In genomic region chr6:158730175-158730907, GRCh38 we compare ENCODE assay signal across 19 cellular contexts.
DNase-seq lines count a peak whose midpoint lies in the region; ATAC-seq, FAIRE-seq and TF ChIP-seq lines count a peak whose summit lies in the region.
"Had no signal": no experiment of that assay in that cellular context is flagged by ENCODE, and none has a peak within 500 bp of the region (broad histone marks: within the 10 kb centered on the region; RNA-seq: fewer than 3 reads in every experiment).

No MANE protein-coding gene starts in this region.

- no peak for FAIRE-seq in A549 (lab: Jason Lieb, UNC)
- FAIRE-seq: D721Med had no signal

- intact Hi-C loops in Right ventricle myocardium inferior (cut with DNase I): no loop called here

- H3K4ac ChIP-seq in H9 (ENCODE audit: low read depth, low read length): no peak overlapping the region
- no peak overlapping the region for H3K4ac ChIP-seq in mesendoderm (ENCODE audit: low read depth, low read length)

- H3K36me3 ChIP-seq in mesendoderm (ENCODE audit: control insufficient read depth, insufficient read depth, low read length): no peaks in the 10 kb centered on the region

- peaks cover 10% of the 10 kb centered on the region for H3K9me3 ChIP-seq in A549
- no peaks in the 10 kb centered on the region for H3K9me3 ChIP-seq in H9 (ENCODE audit: control insufficient read depth, low read depth, low read length)
- H3K9me3 ChIP-seq: SJCRH30 had no signal

- H3K56ac ChIP-seq in H9 (ENCODE audit: insufficient read length, low read depth, low read length): no peak overlapping the region
- no peak overlapping the region for H3K56ac ChIP-seq in mesendoderm (ENCODE audit: low read length)

- WGBS in A549 (ENCODE audit: missing lambda C conversion rate): 63% methylated on average over 20 of the region's 24 CpGs
- WGBS in H9 (ENCODE audit: extremely low coverage, insufficient read length, low lambda C conversion rate): no CpG with 5 or more reads among the region's 24 CpGs
- WGBS in mesendoderm (ENCODE audit: extremely low coverage, insufficient coverage, low lambda C conversion rate): no CpG with 5 or more reads among the region's 24 CpGs

- no peaks in the 10 kb centered on the region for H3K23me2 ChIP-seq in H9 (ENCODE audit: insufficient read length, low read depth, low read length, poor library complexity, severe bottlenecking)

- no peak overlapping the region for H2BK12ac ChIP-seq in H9 (ENCODE audit: insufficient read length, low read depth, low read length)

- no peak overlapping the region for H2AFZ ChIP-seq in H9 (ENCODE audit: low read length)

- DNase-seq in A549 (ENCODE audit: low read depth in 1 of 2, low spot score in 1 of 2) (peak in 1 of 2 experiments; percentile 64), H9 (peak; percentile 97), ecto neural progenitor cell (ENCODE audit: low spot score) (peak; percentile 65), mesendoderm (peak; percentile 63), G401 (ENCODE audit: low spot score) (no peak), coronary artery (ENCODE audit: low spot score) (no peak), Right ventricle myocardium inferior (ENCODE audit: missing footprints) (no peak)
- DNase-seq: ACHN; CD4-positive, CD25-positive, alpha-beta regulatory T cell; DMS79 treated with DMSO at 0.1 percent for 48 hours; GF-D8; GOT3; NCI-H2227 treated with DMSO at 0.1 percent for 48 hours; NCI-H526; RPMI8226; SJCRH30 had no signal

- no peak overlapping the region for H4K91ac ChIP-seq in H9 (ENCODE audit: insufficient read length, low read depth, low read length)

- TF ChIP-seq EP300 in A549 (IDR thresholded peaks at IDR 0.05): peak in 1 of 2 experiments; percentile 31; a peak in 1 of 5 replicates

- no peak overlapping the region for H4K8ac ChIP-seq in H9 (replicated peaks; ENCODE audit: insufficient read length, low read depth, low read length)
- no peak overlapping the region for H4K8ac ChIP-seq in mesendoderm (ENCODE audit: low read depth, low read length)

- H2BK15ac ChIP-seq in H9 (ENCODE audit: low read depth, low read length) (no peak overlapping the region), mesendoderm (replicated peaks; ENCODE audit: low read depth) (no peak overlapping the region)

- H2AK5ac ChIP-seq in H9 (ENCODE audit: insufficient read length, low read length) (no peak overlapping the region), mesendoderm (ENCODE audit: low read length) (no peak overlapping the region)

- POLR2A ChIA-PET in A549 (lab: Yijun Ruan, JAX): no interaction called here

- peaks cover 2% of the 10 kb centered on the region; the same call in 1 of the 2 replicates for H3K27me3 Mint-ChIP-seq in H9 (ENCODE audit: low read depth)
- H3K27me3 Mint-ChIP-seq: CD4-positive, CD25-positive, alpha-beta regulatory T cell; IgD-negative memory B cell had no signal

- no peak overlapping the region for H2BK120ac ChIP-seq in H9 (ENCODE audit: low read depth, low read length, poor library complexity, severe bottlenecking)
- H2BK120ac ChIP-seq in mesendoderm (ENCODE audit: low read depth, low read length): no peak overlapping the region

- no peak overlapping the region for H3K4me3 ChIP-seq in A549
- H3K4me3 ChIP-seq in mesendoderm (ENCODE audit: low read length): no peak overlapping the region
- H3K4me3 ChIP-seq in coronary artery: no peak overlapping the region
- H3K4me3 ChIP-seq: SJCRH30 had no signal

- CTCF ChIA-PET in A549 (lab: Yijun Ruan, JAX): interaction anchor here (1.3 to 1.4 kb wide), 2 partner anchors 8 to 12 kb away, joined by 4 to 5 read pairs; no protein-coding TSS in a partner anchor

- no peak overlapping the region for H2BK20ac ChIP-seq in H9 (ENCODE audit: low read depth, low read length, poor library complexity, severe bottlenecking)

- in situ Hi-C loops in G401 (cut with HindIII; ENCODE audit: low sequenced_read_pairs): no loop called here

- H3K18ac ChIP-seq in H9 (ENCODE audit: insufficient read length, low read depth, low read length) (no peak overlapping the region), mesendoderm (ENCODE audit: low read length) (no peak overlapping the region)

- peaks cover 8 to 14% of the 10 kb centered on the region in 2 experiments; a peak in 3 of 5 replicates for H3K9me3 Mint-ChIP-seq in H9

- ATAC-seq in A549 (peak; percentile 74 to 85), HG02870 (IDR thresholded peaks at IDR 0.05; ENCODE audit: unreplicated experiment) (no peak), Right ventricle myocardium inferior (no peak)

- no peak for TF ChIP-seq POLR2A in A549 (IDR thresholded peaks at IDR 0.05; ENCODE audit: low read length)

- 0 out of 4 replicates have a peak, but pooled peaks cover 2% of the 10 kb centered on the region in 2 experiments for H3K4me1 Mint-ChIP-seq in H9

- TF ChIP-seq CTCF in A549 (IDR thresholded peaks at IDR 0.05): no peak
- TF ChIP-seq CTCF in H9 (conservative IDR thresholded peaks at IDR 0.05): peak; percentile 36; the same call in 2 of the 3 replicates
- no peak for TF ChIP-seq CTCF in coronary artery (IDR thresholded peaks at IDR 0.05)

- H4K20me1 ChIP-seq in H9 (ENCODE audit: control insufficient read depth, insufficient read depth, insufficient read length): no peaks in the 10 kb centered on the region

- H3K27ac Mint-ChIP-seq in H9: peak overlapping the region; percentile 18 to 93 (median 50); a peak in 5 of 7 replicates
- H3K27ac Mint-ChIP-seq: CD4-positive, CD25-positive, alpha-beta regulatory T cell; IgD-negative memory B cell had no signal

- no peak overlapping the region for H3K14ac ChIP-seq in H9 (ENCODE audit: insufficient read depth, low read length)

- TF ChIP-seq RAD21 in A549 (conservative IDR thresholded peaks at IDR 0.05 in 1 of 2, IDR thresholded peaks at IDR 0.05 in 1 of 2): no peak

- H3K4me1 ChIP-seq in A549 (no peaks in the 10 kb centered on the region), H9 (ENCODE audit: insufficient read depth, low read length) (no peaks in the 10 kb centered on the region), mesendoderm (ENCODE audit: control insufficient read depth, low read depth, low read length) (no peaks in the 10 kb centered on the region)
- H3K4me1 ChIP-seq: SJCRH30 had no signal

- no peak overlapping the region for H4K5ac ChIP-seq in H9 (ENCODE audit: insufficient read length, low read depth, low read length)
- no peak overlapping the region for H4K5ac ChIP-seq in mesendoderm (ENCODE audit: low read length)

- H3K4me2 ChIP-seq in A549: no peak overlapping the region
- no peak overlapping the region for H3K4me2 ChIP-seq in H9 (ENCODE audit: insufficient read depth, insufficient read length, low read length)
- H3K4me2 ChIP-seq in mesendoderm (ENCODE audit: low read length): no peak overlapping the region

- no peaks in the 10 kb centered on the region for H3K79me2 ChIP-seq in H9 (ENCODE audit: insufficient read depth, low read length)
- H3K79me2 ChIP-seq in mesendoderm (ENCODE audit: control insufficient read depth, insufficient read depth, low read length): no peaks in the 10 kb centered on the region

- H3K4me3 Mint-ChIP-seq in H9: peak overlapping the region in 1 of 2 experiments; percentile 18; a peak in 1 of 5 replicates
- H3K4me3 Mint-ChIP-seq: CD4-positive, CD25-positive, alpha-beta regulatory T cell; IgD-negative memory B cell had no signal

- H3K27ac ChIP-seq in A549 (peak overlapping the region; percentile 44 to 56; a peak in 2 of 6 replicates), H9 (ENCODE audit: insufficient read length, low read depth, low read length) (peak overlapping the region; percentile 62), mesendoderm (ENCODE audit: low read depth, low read length) (no peak overlapping the region), coronary artery (no peak overlapping the region)
- H3K27ac ChIP-seq: SJCRH30 had no signal

- H3K9ac ChIP-seq in H9 (ENCODE audit: extremely low read depth, insufficient read length, low read length): no peak overlapping the region
- no peak overlapping the region for H3K9ac ChIP-seq in mesendoderm (ENCODE audit: low read length)

- no peak overlapping the region for H3T11ph ChIP-seq in H9 (ENCODE audit: low read length)

- peaks cover 0 to 12% (median 5%) of the 10 kb centered on the region in 3 experiments; a peak in 5 of 7 replicates for H3K36me3 Mint-ChIP-seq in H9 (ENCODE audit: insufficient read depth in 1 of 3, low read depth in 3 of 3)
- H3K36me3 Mint-ChIP-seq: IgD-negative memory B cell had no signal

- H3K79me1 ChIP-seq in H9 (ENCODE audit: insufficient read depth, low read depth, low read length, poor library complexity, severe bottlenecking) (no peaks in the 10 kb centered on the region), mesendoderm (ENCODE audit: low read length) (no peaks in the 10 kb centered on the region)

- H2BK5ac ChIP-seq in H9 (ENCODE audit: insufficient read length, low read length) (no peak overlapping the region), mesendoderm (ENCODE audit: low read length) (no peak overlapping the region)

- H3K27me3 ChIP-seq in H9 (ENCODE audit: insufficient read depth, low read length): no peaks in the 10 kb centered on the region
- H3K27me3 ChIP-seq in mesendoderm (ENCODE audit: insufficient read depth, low read length, poor library complexity): no peaks in the 10 kb centered on the region
- H3K27me3 ChIP-seq: SJCRH30 had no signal

- H3K23ac ChIP-seq in H9 (ENCODE audit: insufficient read length, low read depth, low read length) (no peak overlapping the region), mesendoderm (ENCODE audit: low read length) (no peak overlapping the region)

TF ChIP-seq in A549, 52 proteins besides CTCF, POLR2A, EP300 and RAD21:
- TF ChIP-seq MYC (IDR thresholded peaks at IDR 0.05; ENCODE audit: borderline replicate concordance, low read length) (no peak), CBX8 (IDR thresholded peaks at IDR 0.05) (no peak), ZFP36 (IDR thresholded peaks at IDR 0.05; ENCODE audit: borderline replicate concordance, partially characterized antibody) (no peak), JUNB (IDR thresholded peaks at IDR 0.05) (no peak), GATA3 (IDR thresholded peaks at IDR 0.05; ENCODE audit: borderline replicate concordance) (peak; percentile 31; the same call in 1 of the 2 replicates), USF2 (IDR thresholded peaks at IDR 0.05) (no peak)

Comparison
In these comparisons a context has a peak if more than half of its experiments do, and no peak if none do; other contexts are left out.
1. ATAC-seq: peak in A549 (2 of 2); none in HG02870 (single experiment) and Right ventricle myocardium inferior (single experiment).
2. DNase-seq: peak in H9 (single experiment), ecto neural progenitor cell (single experiment) and mesendoderm (single experiment); none in G401 (single experiment), coronary artery (single experiment) and Right ventricle myocardium inferior (single experiment).
3. H3K27ac ChIP-seq: peak in A549 (2 of 2) and H9 (single experiment); none in mesendoderm (single experiment) and coronary artery (0 of 2).